ENCODE assay signal across 8 cellular contexts in genomic region chr4:156946508-156947197, GRCh38. TPM values are rescaled to one million over a fixed set of nuclear protein-coding genes. Genes with fewer than 3 reads are reported as not detected.
DNase-seq lines count a peak whose midpoint lies in the region; TF ChIP-seq lines count a peak whose summit lies in the region.
"Had no signal": no experiment of that assay in that cellular context is flagged by ENCODE, and none has a peak within 500 bp of the region (broad histone marks: within the 10 kb centered on the region; RNA-seq: fewer than 3 reads in every experiment).

No MANE protein-coding gene starts in this region.

- peak overlapping the region; percentile 71 for H3K27ac Mint-ChIP-seq in type B pancreatic cell

- no peaks in the 10 kb centered on the region for H3K27me3 Mint-ChIP-seq in type B pancreatic cell

- H3K36me3 Mint-ChIP-seq in type B pancreatic cell, result no peaks in the 10 kb centered on the region

- peak overlapping the region; percentile 10 for H3K4me3 Mint-ChIP-seq in type B pancreatic cell

- TF ChIP-seq CTCF in type B pancreatic cell (conservative IDR thresholded peaks at IDR 0.05), result no peak

- no peaks in the 10 kb centered on the region for H3K9me3 Mint-ChIP-seq in type B pancreatic cell

- peak; percentile 71 for DNase-seq in HPDE6-E6E7 (ENCODE audit: extremely low spot score)
- peak; percentile 89 for DNase-seq in amniotic stem cell (lab: John Stamatoyannopoulos, UW)
- peak; percentile 62 for DNase-seq in islet precursor cell
- no peak for DNase-seq in type B pancreatic cell (ENCODE audit: extremely low spot score, unreplicated experiment)
- no peak for DNase-seq in stimulated activated CD4-positive, alpha-beta T cell treated with anti-CD3 and anti-CD28 coated beads, Interleukin-2, amount 100 ng/mL, for 48 hours
- no peak for DNase-seq in stimulated activated CD4-positive, alpha-beta T cell treated with anti-CD3 and anti-CD28 coated beads, Interleukin-1b, Interleukin-23, amount 100 ng/mL, for 48 hours
- no peak for DNase-seq in SKM-1 (lab: John Stamatoyannopoulos, UW; ENCODE audit: unreplicated experiment)
- DNase-seq: stimulated activated CD4-positive, alpha-beta T cell treated with anti-CD3 and anti-CD28 coated beads, Interleukin-2, amount 100 ng/mL, for 24 hours had no signal

- H3K4me1 Mint-ChIP-seq in type B pancreatic cell (ENCODE audit: unreplicated experiment), result peaks cover 80% of the 10 kb centered on the region

RNA-seq across cellular contexts. Expression of gene PDGFC, which starts 24.9 kb away (rescaled TPM):
- total RNA-seq in type B pancreatic cell (ENCODE audit: low replicate concordance), result 18.1 and 39.9 TPM in 2 replicates

Comparison
In these comparisons a context has a peak if more than half of its experiments do, and no peak if none do; other contexts are left out.
1. DNase-seq: peak in HPDE6-E6E7 (single experiment), amniotic stem cell (single experiment) and islet precursor cell (single experiment); none in type B pancreatic cell (single experiment), stimulated activated CD4-positive, alpha-beta T cell treated with anti-CD3 and anti-CD28 coated beads, Interleukin-2, amount 100 ng/mL, for 48 hours (0 of 2), stimulated activated CD4-positive, alpha-beta T cell treated with anti-CD3 and anti-CD28 coated beads, Interleukin-1b, Interleukin-23, amount 100 ng/mL, for 48 hours (single experiment) and SKM-1 (single experiment).